Comparison of ENCODE assay signal across 13 cellular contexts in the genomic region with DNA sequence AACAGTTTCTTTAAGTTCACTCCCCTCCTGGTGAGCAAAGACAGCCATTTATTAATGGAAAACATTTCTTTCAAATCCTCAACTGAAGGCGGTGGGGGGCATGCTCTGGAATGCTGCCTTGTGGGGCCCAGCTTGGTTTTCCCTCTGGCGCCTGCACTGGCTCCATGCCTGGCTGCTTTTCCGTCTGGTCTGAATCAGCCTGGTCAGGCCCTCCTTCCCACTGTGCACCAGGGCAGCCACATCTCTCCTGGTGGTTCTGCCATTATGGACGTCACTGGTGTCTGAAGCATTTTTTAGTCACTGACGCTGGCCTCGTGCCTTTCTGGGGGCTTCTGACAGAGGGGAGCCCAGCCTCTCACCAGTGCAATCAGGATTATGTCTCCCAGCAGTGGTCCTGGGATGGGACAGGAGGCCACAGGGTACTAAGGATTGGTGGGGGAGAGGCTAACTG. TPM values are rescaled to one million over a fixed set of nuclear protein-coding genes. Genes with fewer than 3 reads are reported as not detected.
DNase-seq lines count a peak whose midpoint lies in the region; ATAC-seq and TF ChIP-seq lines count a peak whose summit lies in the region.
"Had no signal": no experiment of that assay in that cellular context is flagged by ENCODE, and none has a peak within 500 bp of the region (broad histone marks: within the 10 kb centered on the region; RNA-seq: fewer than 3 reads in every experiment).

No MANE protein-coding gene starts in this region.

- WGBS in mesendoderm (ENCODE audit: extremely low coverage, insufficient coverage, low lambda C conversion rate), result no CpG with 5 or more reads among the region's 6 CpGs

- no peak for TF ChIP-seq CTCF in upper lobe of right lung (IDR thresholded peaks at IDR 0.05)

- H3K27ac ChIP-seq in mesendoderm (ENCODE audit: low read depth, low read length), result no peak overlapping the region
- H3K27ac ChIP-seq in upper lobe of right lung, result no peak overlapping the region
- H3K27ac ChIP-seq: ovary had no signal

- H3K4me2 ChIP-seq in mesendoderm (ENCODE audit: low read length), result no peak overlapping the region

- H3K4me3 ChIP-seq in mesendoderm (ENCODE audit: low read length) (no peak overlapping the region), upper lobe of right lung (no peak overlapping the region)
- H3K4me3 ChIP-seq: ovary had no signal

- H4K8ac ChIP-seq in mesendoderm (ENCODE audit: low read depth, low read length), result no peak overlapping the region

- ATAC-seq in upper lobe of right lung, result no peak
- ATAC-seq: stimulated activated naive CD8-positive, alpha-beta T cell treated with anti-CD3 and anti-CD28 coated beads, Interleukin-15, amount 100 ng/mL, for 72 hours had no signal

- DNase-seq in activated effector memory CD4-positive, alpha-beta T cell treated with anti-CD3 and anti-CD28 coated beads, Interleukin-2, amount 50 U/mL, for 16 hours, result peak; percentile 34
- DNase-seq in activated effector memory CD4-positive, alpha-beta T cell treated with Interleukin-2 at 50 U/mL for 16 hours, result no peak
- DNase-seq in cerebellar cortex (ENCODE audit: low spot score) (peak; percentile 71), mesendoderm (no peak), upper lobe of right lung (peak; percentile 50), NAMALWA (ENCODE audit: low spot score) (no peak), NCI-H526 (lab: John Stamatoyannopoulos, UW) (no peak), NCI-H524 treated with DMSO at 0.1 percent for 48 hours (lab: John Stamatoyannopoulos, UW) (no peak)
- DNase-seq: 8988T; KG1; ovary; stimulated activated CD4-positive, alpha-beta T cell treated with anti-CD3 and anti-CD28 coated beads, Interleukin-4, amount 100 ng/mL, for 1 hour; stimulated activated naive CD8-positive, alpha-beta T cell treated with anti-CD3 and anti-CD28 coated beads, Interleukin-15, amount 100 ng/mL, for 72 hours had no signal

- H3K36me3 ChIP-seq in mesendoderm (ENCODE audit: control insufficient read depth, insufficient read depth, low read length) (no peaks in the 10 kb centered on the region), upper lobe of right lung (no peaks in the 10 kb centered on the region)
- H3K36me3 ChIP-seq: ovary had no signal

- H4K5ac ChIP-seq in mesendoderm (ENCODE audit: low read length), result no peak overlapping the region

- no peak overlapping the region for H3K23ac ChIP-seq in mesendoderm (ENCODE audit: low read length)

- H3K56ac ChIP-seq in mesendoderm (ENCODE audit: low read length), result peak overlapping the region; percentile 15

- no peak overlapping the region for H2BK5ac ChIP-seq in mesendoderm (ENCODE audit: low read length)

- peaks cover 4% of the 10 kb centered on the region for H3K9me3 ChIP-seq in upper lobe of right lung
- H3K9me3 ChIP-seq: ovary had no signal

- no peak overlapping the region for H2BK120ac ChIP-seq in mesendoderm (ENCODE audit: low read depth, low read length)

- H3K27me3 ChIP-seq in mesendoderm (ENCODE audit: insufficient read depth, low read length, poor library complexity) (no peaks in the 10 kb centered on the region), upper lobe of right lung (no peaks in the 10 kb centered on the region)
- H3K27me3 ChIP-seq: ovary had no signal

- H3K79me1 ChIP-seq in mesendoderm (ENCODE audit: low read length), result no peaks in the 10 kb centered on the region

- intact Hi-C loops in upper lobe of right lung (cut with DNase I), result no loop called here

- H3K18ac ChIP-seq in mesendoderm (ENCODE audit: low read length), result no peak overlapping the region

- H3K4ac ChIP-seq in mesendoderm (ENCODE audit: low read depth, low read length), result no peak overlapping the region

- no peak overlapping the region for H2BK15ac ChIP-seq in mesendoderm (replicated peaks; ENCODE audit: low read depth)

- H2AK5ac ChIP-seq in mesendoderm (ENCODE audit: low read length), result no peak overlapping the region

- no peaks in the 10 kb centered on the region for H3K79me2 ChIP-seq in mesendoderm (ENCODE audit: control insufficient read depth, insufficient read depth, low read length)

- H3K9ac ChIP-seq in mesendoderm (ENCODE audit: low read length), result no peak overlapping the region

- H3K4me1 ChIP-seq in mesendoderm (ENCODE audit: control insufficient read depth, low read depth, low read length), result no peaks in the 10 kb centered on the region
- no peaks in the 10 kb centered on the region for H3K4me1 ChIP-seq in upper lobe of right lung

RNA-seq across cellular contexts. Expression of a gene that starts 57.6 kb away (rescaled TPM):
- 77.8 TPM for polyA plus RNA-seq in mesendoderm (2013, experiment 1 of 2)
- polyA plus RNA-seq in mesendoderm (2013, experiment 2 of 2), result 76.2 TPM
- 88.5 TPM for total RNA-seq in upper lobe of right lung

Comparison
In these comparisons a context has a peak if more than half of its experiments do, and no peak if none do; other contexts are left out.
1. DNase-seq: peak in activated effector memory CD4-positive, alpha-beta T cell treated with anti-CD3 and anti-CD28 coated beads, Interleukin-2, amount 50 U/mL, for 16 hours (single experiment), cerebellar cortex (single experiment) and upper lobe of right lung (single experiment); none in activated effector memory CD4-positive, alpha-beta T cell treated with Interleukin-2 at 50 U/mL for 16 hours (single experiment), mesendoderm (single experiment), NAMALWA (single experiment), NCI-H526 (0 of 2) and NCI-H524 treated with DMSO at 0.1 percent for 48 hours (single experiment).